Comparison of ENCODE assay signal across 23 cellular contexts in genomic region chr1:161085165-161085564, GRCh38. TPM values are rescaled to one million over a fixed set of nuclear protein-coding genes. Genes with fewer than 3 reads are reported as not detected.
DNase-seq lines count a peak whose midpoint lies in the region; ATAC-seq, FAIRE-seq and TF ChIP-seq lines count a peak whose summit lies in the region.
"Had no signal": no experiment of that assay in that cellular context is flagged by ENCODE, and none has a peak within 500 bp of the region (broad histone marks: within the 10 kb centered on the region; RNA-seq: fewer than 3 reads in every experiment).

No MANE protein-coding gene starts in this region.

- H3K36me3 ChIP-seq in breast epithelium, result no peaks in the 10 kb centered on the region
- H3K36me3 ChIP-seq in mesodermal cell (ENCODE audit: control insufficient read depth, insufficient read depth, low read length), result no peaks in the 10 kb centered on the region
- H3K36me3 ChIP-seq: tibial artery had no signal

- H3K4me2 ChIP-seq in A549, result peak overlapping the region; percentile 69

- H3K27ac ChIP-seq in A549, result peak overlapping the region; percentile 88
- H3K27ac ChIP-seq in breast epithelium, result peak overlapping the region; percentile 92 to 98
- peak overlapping the region; percentile 66 for H3K27ac ChIP-seq in mesodermal cell (ENCODE audit: low read depth, low read length, severe bottlenecking)
- H3K27ac ChIP-seq: C4-2B, tibial artery had no signal

- TF ChIP-seq RAD21 in A549 (conservative IDR thresholded peaks at IDR 0.05 in 1 of 2, IDR thresholded peaks at IDR 0.05 in 1 of 2), result no peak

- H3K4me1 ChIP-seq in A549 (peaks cover 66% of the 10 kb centered on the region), breast epithelium (peaks cover 0 to 15% of the 10 kb centered on the region in 2 donors), mesodermal cell (ENCODE audit: control insufficient read depth, insufficient read depth, low read length, poor library complexity, severe bottlenecking) (peaks cover 42% of the 10 kb centered on the region)

- no peak for TF ChIP-seq CTCF in A549 (IDR thresholded peaks at IDR 0.05)
- TF ChIP-seq CTCF in breast epithelium (IDR thresholded peaks at IDR 0.05), result no peak

- POLR2A ChIA-PET in A549 (lab: Yijun Ruan, JAX) (no interaction called here), HEK293T (lab: Yijun Ruan, JAX) (interaction anchor here (1.2 kb wide), 1 partner anchor 12 kb away, joined by 3 read pairs; no protein-coding TSS in a partner anchor)

- no peak for FAIRE-seq in A549 (lab: Jason Lieb, UNC)
- FAIRE-seq in GM12891 (lab: Jason Lieb, UNC), result no peak
- FAIRE-seq: A204.1, frontal cortex had no signal

- CTCF ChIA-PET in A549 (lab: Yijun Ruan, JAX) (interaction anchor here (0.6 to 12.7 kb wide), 9 partner anchors 12 to 92 kb away, joined by 3 to 167 read pairs (median 4); partner anchors contain the start of genes ARHGAP30 and KLHDC9), HEK293T (lab: Yijun Ruan, JAX) (no interaction called here)

- no peaks in the 10 kb centered on the region for H3K27me3 ChIP-seq in breast epithelium

- WGBS in A549 (ENCODE audit: missing lambda C conversion rate), result 62% methylated on average over 2 of the region's 2 CpGs
- 45 to 50% methylated on average over 1 to 2 of the region's 2 CpGs for WGBS in mesodermal cell (ENCODE audit: insufficient coverage in 2 of 2), 2 experiments

- H3K9me3 ChIP-seq in A549, result no peaks in the 10 kb centered on the region
- no peaks in the 10 kb centered on the region for H3K9me3 ChIP-seq in breast epithelium
- H3K9me3 ChIP-seq in mesodermal cell (ENCODE audit: control insufficient read depth, low read length), result no peaks in the 10 kb centered on the region
- H3K9me3 ChIP-seq: tibial artery had no signal

- H3K4me3 ChIP-seq in A549, result no peak overlapping the region
- peak overlapping the region in 2 of 3 donors; percentile 60 to 65 for H3K4me3 ChIP-seq in breast epithelium
- no peak overlapping the region for H3K4me3 ChIP-seq in mesodermal cell (ENCODE audit: extremely low read depth, insufficient read depth, low read length, poor library complexity, severe bottlenecking)
- H3K4me3 ChIP-seq: tibial artery had no signal

- TF ChIP-seq POLR2A in A549 (IDR thresholded peaks at IDR 0.05; ENCODE audit: low read length) (no peak), breast epithelium (IDR thresholded peaks at IDR 0.05) (no peak), GM12891 (IDR thresholded peaks at IDR 0.05; ENCODE audit: low read depth, low read length) (no peak)

- ATAC-seq in A549 (no peak), HG02970 (IDR thresholded peaks at IDR 0.05; ENCODE audit: low FRiP score, unreplicated experiment) (no peak)
- ATAC-seq: activated CD4-positive, alpha-beta T cell treated with anti-CD3 and anti-CD28 coated beads for 36 hours had no signal

- intact Hi-C loops in breast epithelium (cut with DNase I; ENCODE audit: low total_unique reads), result no loop called here

- DNase-seq in A549 (ENCODE audit: low read depth in 1 of 2, low spot score in 1 of 2), result no peak
- DNase-seq in LHCN-M2 (ENCODE audit: low read depth), result peak; percentile 33
- DNase-seq in breast epithelium (ENCODE audit: low spot score in 2 of 2), result no peak
- DNase-seq in GM12891 (ENCODE audit: insufficient read length, low spot score), result no peak
- DNase-seq in HEK293T (ENCODE audit: extremely low spot score), result no peak
- no peak for DNase-seq in NCI-H2171 treated with DMSO at 0.1 percent for 48 hours (lab: John Stamatoyannopoulos, UW)
- DNase-seq: activated CD4-positive, alpha-beta T cell treated with anti-CD3 and anti-CD28 coated beads for 36 hours; DMS79 treated with DMSO at 0.1 percent for 48 hours; effector memory CD4-positive, alpha-beta T cell; H9; midbrain; NCI-H1092; occipital lobe; Right ventricle myocardium superior; stimulated activated CD4-positive, alpha-beta T cell treated with anti-CD3 and anti-CD28 coated beads, Interleukin-4, amount 100 ng/mL, for 4 hours; tibial artery had no signal

- TF ChIP-seq EP300 in A549 (IDR thresholded peaks at IDR 0.05), result no peak

TF ChIP-seq in A549, 52 proteins besides CTCF, POLR2A, EP300 and RAD21 (continues in another document):
- no peak for TF ChIP-seq FOSB (CRISPR knock-in tag; IDR thresholded peaks at IDR 0.05)

TF ChIP-seq in GM12891, 5 proteins besides CTCF, POLR2A, EP300 and RAD21:
- TF ChIP-seq POU2F2 (IDR thresholded peaks at IDR 0.05; ENCODE audit: low read depth, low read length), result no peak
- no peak for TF ChIP-seq POLR2AphosphoS5 (IDR thresholded peaks at IDR 0.05; ENCODE audit: low read depth, low read length)
- TF ChIP-seq PAX5 (IDR thresholded peaks at IDR 0.05; ENCODE audit: insufficient read depth, low read length, severe bottlenecking), result no peak
- no peak for TF ChIP-seq SPI1 (IDR thresholded peaks at IDR 0.05; ENCODE audit: low read depth, low read length)
- TF ChIP-seq TAF1 (IDR thresholded peaks at IDR 0.05; ENCODE audit: low read depth, low read length), result no peak

TF ChIP-seq in HEK293T, 16 proteins besides CTCF, POLR2A, EP300 and RAD21:
- TF ChIP-seq ELF4 (IDR thresholded peaks at IDR 0.05) (no peak), ZNF384 (IDR thresholded peaks at IDR 0.05) (no peak), NFRKB (IDR thresholded peaks at IDR 0.05) (no peak), SUZ12 (IDR thresholded peaks at IDR 0.05) (no peak), TARDBP (IDR thresholded peaks at IDR 0.05) (no peak), FOXA1 (IDR thresholded peaks at IDR 0.05) (no peak), LEF1 (IDR thresholded peaks at IDR 0.05; ENCODE audit: borderline replicate concordance) (no peak), ARNT (IDR thresholded peaks at IDR 0.05) (no peak), CTBP1 (IDR thresholded peaks at IDR 0.05; ENCODE audit: borderline replicate concordance) (no peak), L3MBTL2 (conservative IDR thresholded peaks at IDR 0.05) (no peak)

RNA-seq across cellular contexts. Expression of gene NECTIN4, which starts 4.2 kb away (rescaled TPM):
- polyA plus RNA-seq in A549 (2011; rRNA removed) (3.1 and 4.3 TPM in 2 replicates), A549 (2017; fragmentation: RNase III; extraction: RNeasy Plus Mini Kit Qiagen cat#74134 plus additional on column Dnase treatment) (1.3 to 1.8 TPM (median 1.5 TPM) in 3 replicates)
- polyA plus RNA-seq in A549 (2012; cell fraction: cytosol; rRNA removed), result 2.1 and 2.5 TPM in 2 replicates
- 2.1 and 3.4 TPM in 2 replicates for polyA plus RNA-seq in A549 (2012; cell fraction: nucleus; rRNA removed)
- 9.2 and 10.7 TPM in 2 replicates for polyA minus RNA-seq in A549 (2011; rRNA and poly(A)+ RNA removed)
- total RNA-seq in LHCN-M2 (2014; rRNA removed) (0.26 TPM in 1 of 2 replicates, not detected in the other), breast epithelium (10 to 100 TPM in 2 of 3 donors, not detected in 1; 28.5 to 56.3 TPM)
- polyA plus RNA-seq in LHCN-M2 (2012), result 0.15 TPM
- 0.37 TPM for polyA plus RNA-seq in mesodermal cell (2013, experiment 1 of 2)
- 0.56 TPM for polyA plus RNA-seq in mesodermal cell (2013, experiment 2 of 2)
- 0.28 TPM for polyA plus RNA-seq in GM12891 (2012; ENCODE audit: low read depth, missing spikeins)
- total RNA-seq: activated CD4-positive, alpha-beta T cell treated with anti-CD3 and anti-CD28 coated beads for 36 hours; cardiac septum; frontal cortex; occipital lobe; Right ventricle myocardium superior had no signal
- polyA plus RNA-seq: IgD-negative memory B cell had no signal

RNA-seq across cellular contexts. Expression of gene KLHDC9, which starts 13.0 kb away (rescaled TPM):
- polyA plus RNA-seq in A549 (2011; rRNA removed) (3.6 and 4.6 TPM in 2 replicates), A549 (2017; fragmentation: RNase III; extraction: RNeasy Plus Mini Kit Qiagen cat#74134 plus additional on column Dnase treatment) (0.93 to 2.0 TPM (median 1.2 TPM) in 3 replicates)
- polyA plus RNA-seq in A549 (2012; cell fraction: cytosol; rRNA removed), result 1.9 and 2.3 TPM in 2 replicates
- 2.8 and 3.9 TPM in 2 replicates for polyA plus RNA-seq in A549 (2012; cell fraction: nucleus; rRNA removed)
- 0.70 and 2.2 TPM in 2 replicates for polyA minus RNA-seq in A549 (2011; rRNA and poly(A)+ RNA removed)
- total RNA-seq in LHCN-M2 (2014; rRNA removed) (0.29 and 0.71 TPM in 2 replicates), breast epithelium (1 to 10 TPM; 5.8 to 9.8 (median 8.5) TPM)
- polyA plus RNA-seq in LHCN-M2 (2012), result 0.58 TPM
- polyA plus RNA-seq in mesodermal cell (2013, experiment 1 of 2), result 5.5 TPM
- polyA plus RNA-seq in mesodermal cell (2013, experiment 2 of 2), result 5.2 TPM
- 4.9 TPM for polyA plus RNA-seq in GM12891 (2012; ENCODE audit: low read depth, missing spikeins)

RNA-seq across cellular contexts. Expression of gene ARHGAP30, which starts 15.5 kb away (rescaled TPM):
- polyA plus RNA-seq in A549 (2011; rRNA removed) (0.06 and 0.08 TPM in 2 replicates), A549 (2017; fragmentation: RNase III; extraction: RNeasy Plus Mini Kit Qiagen cat#74134 plus additional on column Dnase treatment) (0.09 to 0.13 TPM (median 0.13 TPM) in 3 replicates)
- 0.04 and 0.06 TPM in 2 replicates for polyA plus RNA-seq in A549 (2012; cell fraction: cytosol; rRNA removed)
- polyA plus RNA-seq in A549 (2012; cell fraction: nucleus; rRNA removed), result 0.37 and 0.89 TPM in 2 replicates
- 0.05 TPM in 1 of 2 replicates, not detected in the other for polyA minus RNA-seq in A549 (2011; rRNA and poly(A)+ RNA removed)
- total RNA-seq in LHCN-M2 (2014; rRNA removed) (not detected in 2 replicates), breast epithelium (10 to 100 TPM in 1 of 3 donors, 1 to 10 TPM in 2; 5.2 to 16.5 (median 7.9) TPM)
- 0.17 TPM for polyA plus RNA-seq in LHCN-M2 (2012)
- 0.11 TPM for polyA plus RNA-seq in mesodermal cell (2013, experiment 1 of 2)
- 0.10 TPM for polyA plus RNA-seq in mesodermal cell (2013, experiment 2 of 2)
- 78.2 TPM for polyA plus RNA-seq in GM12891 (2012; ENCODE audit: low read depth, missing spikeins)

RNA-seq across cellular contexts. Expression of gene PFDN2, which starts 32.7 kb away (rescaled TPM):
- polyA plus RNA-seq in A549 (2011; rRNA removed), result 106 and 187 TPM in 2 replicates
- polyA plus RNA-seq in A549 (2012; cell fraction: cytosol; rRNA removed), result 142 and 276 TPM in 2 replicates
- polyA plus RNA-seq in A549 (2012; cell fraction: nucleus; rRNA removed), result 43.9 and 64.9 TPM in 2 replicates
- polyA plus RNA-seq in A549 (2017; fragmentation: RNase III; extraction: RNeasy Plus Mini Kit Qiagen cat#74134 plus additional on column Dnase treatment), result 179 to 203 TPM (median 187 TPM) in 3 replicates
- 14.6 and 21.9 TPM in 2 replicates for polyA minus RNA-seq in A549 (2011; rRNA and poly(A)+ RNA removed)
- 58.6 and 87.5 TPM in 2 replicates for total RNA-seq in LHCN-M2 (2014; rRNA removed)
- 131 TPM for polyA plus RNA-seq in LHCN-M2 (2012)
- 10 to 100 TPM; 32.5 to 50.1 (median 37.0) TPM for total RNA-seq in breast epithelium
- 133 TPM for polyA plus RNA-seq in mesodermal cell (2013, experiment 1 of 2)
- polyA plus RNA-seq in mesodermal cell (2013, experiment 2 of 2), result 117 TPM
- 113 TPM for polyA plus RNA-seq in GM12891 (2012; ENCODE audit: low read depth, missing spikeins)

RNA-seq across cellular contexts. Expression of gene NIT1, which starts 32.7 kb away (rescaled TPM):
- polyA plus RNA-seq in A549 (2011; rRNA removed), result 29.9 and 38.6 TPM in 2 replicates
- 34.9 and 45.5 TPM in 2 replicates for polyA plus RNA-seq in A549 (2012; cell fraction: cytosol; rRNA removed)
- polyA plus RNA-seq in A549 (2012; cell fraction: nucleus; rRNA removed), result 63.1 and 65.0 TPM in 2 replicates
- polyA plus RNA-seq in A549 (2017; fragmentation: RNase III; extraction: RNeasy Plus Mini Kit Qiagen cat#74134 plus additional on column Dnase treatment), result 44.5 to 49.4 TPM (median 45.8 TPM) in 3 replicates
- 59.8 and 69.6 TPM in 2 replicates for polyA minus RNA-seq in A549 (2011; rRNA and poly(A)+ RNA removed)
- total RNA-seq in LHCN-M2 (2014; rRNA removed), result 25.6 and 28.4 TPM in 2 replicates
- 41.1 TPM for polyA plus RNA-seq in LHCN-M2 (2012)
- total RNA-seq in breast epithelium, result 10 to 100 TPM; 36.3 to 44.5 (median 37.0) TPM
- 43.6 TPM for polyA plus RNA-seq in mesodermal cell (2013, experiment 1 of 2)
- 40.4 TPM for polyA plus RNA-seq in mesodermal cell (2013, experiment 2 of 2)
- 35.4 TPM for polyA plus RNA-seq in GM12891 (2012; ENCODE audit: low read depth, missing spikeins)

Comparison
In these comparisons a context has a peak if more than half of its experiments do, and no peak if none do; other contexts are left out.
1. H3K4me3 ChIP-seq: peak in breast epithelium (2 of 3); none in A549 (single experiment) and mesodermal cell (single experiment).
2. Peak in every context shown above with its lines, with median percentiles within 50 percentile points of each other: H3K27ac ChIP-seq.